In genomic region chr11:60937811-60938210, GRCh38 we compare ENCODE assay signal across 20 cellular contexts. TPM values are rescaled to one million over a fixed set of nuclear protein-coding genes. Genes with fewer than 3 reads are reported as not detected.
"Had no signal": no experiment of that assay in that cellular context is flagged by ENCODE, and none has a peak within 500 bp of the region (broad histone marks: within the 10 kb centered on the region; RNA-seq: fewer than 3 reads in every experiment).

No MANE protein-coding gene starts in this region.

- H3K4me3 ChIP-seq: esophagus muscularis mucosa, gastroesophageal sphincter, lung, ovary, smooth muscle cell, thoracic aorta had no signal

- ATAC-seq: gastroesophageal sphincter; stimulated activated effector memory CD8-positive, alpha-beta T cell treated with anti-CD3 and anti-CD28 coated beads, Interleukin-12 subunit alpha, Interleukin-12 subunit beta, amount 100 ng/mL, for 72 hours had no signal

- FAIRE-seq: endothelial cell of umbilical vein had no signal

- H3K4me1 ChIP-seq: gastroesophageal sphincter had no signal

- H3K9me3 Mint-ChIP-seq: mesothelial cell of epicardium; nephron; stimulated activated effector memory CD8-positive, alpha-beta T cell treated with anti-CD3 and anti-CD28 coated beads, Interleukin-12 subunit alpha, Interleukin-12 subunit beta, amount 100 ng/mL, for 72 hours had no signal

- H3K9me3 ChIP-seq: esophagus muscularis mucosa, gastroesophageal sphincter, ovary, thoracic aorta had no signal

- H3K36me3 ChIP-seq: ovary had no signal

- H3K4me2 ChIP-seq: smooth muscle cell had no signal

- H3K4me1 Mint-ChIP-seq: stimulated activated effector memory CD8-positive, alpha-beta T cell treated with anti-CD3 and anti-CD28 coated beads, Interleukin-12 subunit alpha, Interleukin-12 subunit beta, amount 100 ng/mL, for 72 hours had no signal

- H3K36me3 Mint-ChIP-seq: activated naive CD8-positive, alpha-beta T cell; stimulated activated effector memory CD8-positive, alpha-beta T cell treated with anti-CD3 and anti-CD28 coated beads, Interleukin-12 subunit alpha, Interleukin-12 subunit beta, amount 100 ng/mL, for 72 hours had no signal

- H3K4me3 Mint-ChIP-seq: activated naive CD8-positive, alpha-beta T cell; mesothelial cell of epicardium; nephron; stimulated activated effector memory CD8-positive, alpha-beta T cell treated with anti-CD3 and anti-CD28 coated beads, Interleukin-12 subunit alpha, Interleukin-12 subunit beta, amount 100 ng/mL, for 72 hours had no signal

- H3K27ac ChIP-seq: ovary, thoracic aorta, WERI-Rb-1 had no signal

- H3K27ac Mint-ChIP-seq: activated naive CD8-positive, alpha-beta T cell; mesothelial cell of epicardium; nephron; stimulated activated effector memory CD8-positive, alpha-beta T cell treated with anti-CD3 and anti-CD28 coated beads, Interleukin-12 subunit alpha, Interleukin-12 subunit beta, amount 100 ng/mL, for 72 hours had no signal

- H3K27me3 ChIP-seq: esophagus muscularis mucosa, ovary had no signal

- DNase-seq: activated CD4-positive, alpha-beta T cell treated with anti-CD3 and anti-CD28 coated beads, Interleukin-2, amount 50 U/mL, for 48 hours; activated gamma-delta T cell treated with Interleukin-2 at 50 U/mL for 16 hours; effector memory CD4-positive, alpha-beta T cell; stimulated activated CD4-positive, alpha-beta T cell treated with anti-CD3 and anti-CD28 coated beads, Interleukin-4, amount 100 ng/mL, for 24 hours; T-helper 2 cell; WERI-Rb-1 had no signal

RNA-seq across cellular contexts. Expression of gene CD6, which starts 33.7 kb away (rescaled TPM):
- total RNA-seq: chondrocyte, dermis blood vessel endothelial cell, endothelial cell of umbilical vein, pulmonary artery endothelial cell had no signal
- polyA plus RNA-seq: endothelial cell of umbilical vein, smooth muscle cell had no signal
